ENCODE assay signal across 9 cellular contexts in genomic region chr1:54800899-54801759, GRCh38. TPM values are rescaled to one million over a fixed set of nuclear protein-coding genes. Genes with fewer than 3 reads are reported as not detected.
DNase-seq lines count a peak whose midpoint lies in the region; ATAC-seq and TF ChIP-seq lines count a peak whose summit lies in the region.
"Had no signal": no experiment of that assay in that cellular context is flagged by ENCODE, and none has a peak within 500 bp of the region (broad histone marks: within the 10 kb centered on the region; RNA-seq: fewer than 3 reads in every experiment).

TTC22 (minus strand) TSS chr1:54801323; CDS start chr1:54801163, 160 bp downstream.

- no peaks in the 10 kb centered on the region for H3K9me3 Mint-ChIP-seq in activated naive CD4-positive, alpha-beta T cell treated with anti-CD3 and anti-CD28 coated beads for 36 hours

- no peaks in the 10 kb centered on the region for H3K9me2 ChIP-seq in SK-N-SH

- TF ChIP-seq CTCF in Peyer's patch (IDR thresholded peaks at IDR 0.05), result peak in 5 of 6 experiments; percentile 53 to 76 (median 69)
- no peak for TF ChIP-seq CTCF in SK-N-SH (IDR thresholded peaks at IDR 0.05)

- TF ChIP-seq RAD21 in SK-N-SH (IDR thresholded peaks at IDR 0.05; ENCODE audit: low read length), result no peak

- 7% methylated on average over 58 of the region's 58 CpGs for WGBS in right cardiac atrium
- 89% methylated on average over 20 of the region's 58 CpGs for WGBS in SK-N-SH (ENCODE audit: low lambda C conversion rate)

- intact Hi-C loops in activated naive CD4-positive, alpha-beta T cell treated with anti-CD3 and anti-CD28 coated beads for 36 hours (cut with micrococcal nuclease), result loop anchor here (2.0 to 5.0 kb wide), 4 partner anchors 86 to 854 kb away; partner anchors contain the start of genes BSND, DHCR24, IFT25 and LRRC42
- intact Hi-C loops in right cardiac atrium (cut with DNase I), result loop anchor here in 3 of 4 donors (10.0 kb wide), 3 partner anchors 306 to 926 kb away; no protein-coding TSS in a partner anchor

- no peak within 1 kb of the TSS for H2AFZ ChIP-seq in SK-N-SH (ENCODE audit: low read depth)

- CTCF ChIA-PET in activated naive CD4-positive, alpha-beta T cell treated with anti-CD3 and anti-CD28 coated beads for 36 hours (lab: Charles Lee), result interaction anchor here (0.5 to 6.8 kb wide), 29 partner anchors 9 to 941 kb away, joined by 3 to 45 read pairs (median 3); no protein-coding TSS in a partner anchor
- CTCF ChIA-PET in SK-N-SH (lab: Yijun Ruan, JAX), result interaction anchor here (1.0 to 2.8 kb wide), 2 partner anchors 9 to 312 kb away, joined by 5 to 11 read pairs; no protein-coding TSS in a partner anchor

- no peak within 1 kb of the TSS for H3K4me2 ChIP-seq in SK-N-SH

- H3K4me1 ChIP-seq in Peyer's patch, result peaks cover 5 to 43% (median 8%) of the 10 kb centered on the region in 4 donors
- H3K4me1 ChIP-seq in right cardiac atrium (ENCODE audit: control insufficient read depth, insufficient read depth, low read length), result no peaks in the 10 kb centered on the region
- no peaks in the 10 kb centered on the region; a peak in 1 of 4 replicates for H3K4me1 ChIP-seq in SK-N-SH (ENCODE audit: control insufficient read depth in 1 of 2, insufficient read depth in 2 of 2, low read depth in 1 of 2, low read length in 1 of 2)

- POLR2A ChIA-PET in SK-N-SH (lab: Yijun Ruan, JAX), result no interaction called here

- H3K27me3 ChIP-seq in Peyer's patch (no peaks in the 10 kb centered on the region), right cardiac atrium (ENCODE audit: control insufficient read depth, insufficient read depth) (no peaks in the 10 kb centered on the region), SK-N-SH (ENCODE audit: insufficient read depth) (no peaks in the 10 kb centered on the region)

- no peaks in the 10 kb centered on the region for H3K79me2 ChIP-seq in SK-N-SH (ENCODE audit: insufficient read depth)

- DNase-seq in Peyer's patch, result peak; percentile 79 to 93 (median 92)
- peak; percentile 86 for DNase-seq in activated naive CD4-positive, alpha-beta T cell treated with anti-CD3 and anti-CD28 coated beads for 36 hours
- peak in 1 of 3 donors; percentile 77 for DNase-seq in right cardiac atrium
- peak; percentile 61 for DNase-seq in stimulated activated CD4-positive, alpha-beta T cell treated with anti-CD3 and anti-CD28 coated beads, Interleukin-12 subunit alpha, Interleukin-12 subunit beta, amount 100 ng/mL, for 4 hours
- DNase-seq in NCI-H526 treated with DMSO at 0.1 percent for 48 hours (lab: John Stamatoyannopoulos, UW), result no peak
- DNase-seq in SK-N-SH, result no peak

- peak; percentile 82 for ATAC-seq in GM18867 (IDR thresholded peaks at IDR 0.05; ENCODE audit: unreplicated experiment)
- ATAC-seq in HG03025 (IDR thresholded peaks at IDR 0.05; ENCODE audit: low FRiP score, unreplicated experiment), result peak; percentile 82
- peak; percentile 41 to 55 for ATAC-seq in right cardiac atrium

- H3K9me3 ChIP-seq in Peyer's patch (no peaks in the 10 kb centered on the region), right cardiac atrium (ENCODE audit: control insufficient read depth, low read length) (no peaks in the 10 kb centered on the region), SK-N-SH (no peaks in the 10 kb centered on the region)

- peak within 1 kb of the TSS; percentile 90 for H3K4me3 Mint-ChIP-seq in activated naive CD4-positive, alpha-beta T cell treated with anti-CD3 and anti-CD28 coated beads for 36 hours

- H3K4me3 ChIP-seq in Peyer's patch (peak within 1 kb of the TSS; percentile 53 to 71 (median 62)), right cardiac atrium (ENCODE audit: low read length) (peak within 1 kb of the TSS; percentile 26), SK-N-SH (ENCODE audit: low read depth in 2 of 2, low read length in 1 of 2) (no peak within 1 kb of the TSS)

- peak; percentile 72 to 75 for TF ChIP-seq POLR2A in Peyer's patch (IDR thresholded peaks at IDR 0.05)

- H3K36me3 ChIP-seq in Peyer's patch (no peaks in the 10 kb centered on the region), SK-N-SH (replicated peaks in 1 of 2; ENCODE audit: control insufficient read depth in 1 of 2, insufficient read depth in 2 of 2, low read length in 1 of 2) (no peaks in the 10 kb centered on the region)

- no peaks in the 10 kb centered on the region for H4K20me1 ChIP-seq in SK-N-SH (ENCODE audit: insufficient read depth)

- H3K4me1 Mint-ChIP-seq in activated naive CD4-positive, alpha-beta T cell treated with anti-CD3 and anti-CD28 coated beads for 36 hours (ENCODE audit: low read depth), result peaks cover 55% of the 10 kb centered on the region

- peak within 1 kb of the TSS; percentile 78 to 93 (median 87) for H3K27ac ChIP-seq in Peyer's patch
- no peak within 1 kb of the TSS for H3K27ac ChIP-seq in right cardiac atrium (ENCODE audit: low read length)
- H3K27ac ChIP-seq in SK-N-SH (ENCODE audit: low read depth in 2 of 2, low read length in 1 of 2), result no peak within 1 kb of the TSS

- H3K27me3 Mint-ChIP-seq in activated naive CD4-positive, alpha-beta T cell treated with anti-CD3 and anti-CD28 coated beads for 36 hours (ENCODE audit: low read depth), result no peaks in the 10 kb centered on the region

- H3K27ac Mint-ChIP-seq in activated naive CD4-positive, alpha-beta T cell treated with anti-CD3 and anti-CD28 coated beads for 36 hours, result peak within 1 kb of the TSS; percentile 91

- no peaks in the 10 kb centered on the region for H3F3A ChIP-seq in SK-N-SH (replicated peaks; ENCODE audit: insufficient read depth)

- H3K9ac ChIP-seq in SK-N-SH, result no peak within 1 kb of the TSS

- no peak for TF ChIP-seq EP300 in SK-N-SH (IDR thresholded peaks at IDR 0.05; ENCODE audit: borderline replicate concordance in 1 of 2, low read depth in 1 of 2, low read length in 1 of 2)

- H3K36me3 Mint-ChIP-seq in activated naive CD4-positive, alpha-beta T cell treated with anti-CD3 and anti-CD28 coated beads for 36 hours (ENCODE audit: low read depth), result peaks cover 2% of the 10 kb centered on the region

TF ChIP-seq in SK-N-SH, 30 proteins besides CTCF, POLR2A, EP300 and RAD21:
- TF ChIP-seq NRF1 (IDR thresholded peaks at IDR 0.05; ENCODE audit: low read depth, low read length) (no peak), GABPA (IDR thresholded peaks at IDR 0.05; ENCODE audit: low read depth) (no peak), YY1 (IDR thresholded peaks at IDR 0.05; ENCODE audit: low read depth) (no peak), TEAD4 (IDR thresholded peaks at IDR 0.05; ENCODE audit: borderline replicate concordance, insufficient read depth) (no peak), SIN3A (IDR thresholded peaks at IDR 0.05; ENCODE audit: borderline replicate concordance, low read depth, low read length) (no peak), JUND (IDR thresholded peaks at IDR 0.05) (no peak)

RNA-seq across cellular contexts. Expression of gene TTC22, which starts in this region (rescaled TPM):
- total RNA-seq in Peyer's patch (100 to 1,000 TPM in 2 of 4 donors, 10 to 100 TPM in 2; 15.7 to 136 (median 102) TPM), right cardiac atrium (under 1 TPM in 3 of 4 donors, not detected in 1; 0.06 to 0.17 (median 0.09) TPM)
- 1 to 10 TPM; 6.9 to 8.6 TPM for total RNA-seq in activated naive CD4-positive, alpha-beta T cell treated with anti-CD3 and anti-CD28 coated beads for 36 hours
- polyA plus RNA-seq in right cardiac atrium (0.05 TPM), SK-N-SH (2012; rRNA removed) (not detected in 2 replicates)
- polyA plus RNA-seq in SK-N-SH (2012; cell fraction: cytosol; rRNA removed), result 0.01 TPM in 2 replicates
- 0.02 TPM in 1 of 2 replicates, not detected in the other for polyA plus RNA-seq in SK-N-SH (2012; cell fraction: nucleus; rRNA removed)
- total RNA-seq: myocyte had no signal

Comparison
In these comparisons a context has a peak if more than half of its experiments do, and no peak if none do; other contexts are left out.
1. RNA of gene TTC22 (total RNA-seq): 15.7 to 136 TPM in Peyer's patch and 6.9 to 8.6 TPM in activated naive CD4-positive, alpha-beta T cell treated with anti-CD3 and anti-CD28 coated beads for 36 hours; 0.06 to 0.17 TPM in right cardiac atrium; every median in the first group is over 4 times any median in the second.
2. Peak in ATAC-seq and H3K4me3 ChIP-seq in right cardiac atrium; RNA of the gene not detected or under 1 TPM.
3. DNase-seq: peak in Peyer's patch (3 of 3), activated naive CD4-positive, alpha-beta T cell treated with anti-CD3 and anti-CD28 coated beads for 36 hours (single experiment) and stimulated activated CD4-positive, alpha-beta T cell treated with anti-CD3 and anti-CD28 coated beads, Interleukin-12 subunit alpha, Interleukin-12 subunit beta, amount 100 ng/mL, for 4 hours (single experiment); none in NCI-H526 treated with DMSO at 0.1 percent for 48 hours (single experiment) and SK-N-SH (single experiment).
4. H3K27ac ChIP-seq: peak in Peyer's patch (4 of 4); none in right cardiac atrium (single experiment) and SK-N-SH (0 of 2).
5. H3K4me3 ChIP-seq: peak in Peyer's patch (4 of 4); none in SK-N-SH (0 of 2).
6. Peak in every context shown above with its lines, with median percentiles within 50 percentile points of each other: ATAC-seq.